8 cellular contexts compared by ENCODE assay signal in the genomic region with DNA sequence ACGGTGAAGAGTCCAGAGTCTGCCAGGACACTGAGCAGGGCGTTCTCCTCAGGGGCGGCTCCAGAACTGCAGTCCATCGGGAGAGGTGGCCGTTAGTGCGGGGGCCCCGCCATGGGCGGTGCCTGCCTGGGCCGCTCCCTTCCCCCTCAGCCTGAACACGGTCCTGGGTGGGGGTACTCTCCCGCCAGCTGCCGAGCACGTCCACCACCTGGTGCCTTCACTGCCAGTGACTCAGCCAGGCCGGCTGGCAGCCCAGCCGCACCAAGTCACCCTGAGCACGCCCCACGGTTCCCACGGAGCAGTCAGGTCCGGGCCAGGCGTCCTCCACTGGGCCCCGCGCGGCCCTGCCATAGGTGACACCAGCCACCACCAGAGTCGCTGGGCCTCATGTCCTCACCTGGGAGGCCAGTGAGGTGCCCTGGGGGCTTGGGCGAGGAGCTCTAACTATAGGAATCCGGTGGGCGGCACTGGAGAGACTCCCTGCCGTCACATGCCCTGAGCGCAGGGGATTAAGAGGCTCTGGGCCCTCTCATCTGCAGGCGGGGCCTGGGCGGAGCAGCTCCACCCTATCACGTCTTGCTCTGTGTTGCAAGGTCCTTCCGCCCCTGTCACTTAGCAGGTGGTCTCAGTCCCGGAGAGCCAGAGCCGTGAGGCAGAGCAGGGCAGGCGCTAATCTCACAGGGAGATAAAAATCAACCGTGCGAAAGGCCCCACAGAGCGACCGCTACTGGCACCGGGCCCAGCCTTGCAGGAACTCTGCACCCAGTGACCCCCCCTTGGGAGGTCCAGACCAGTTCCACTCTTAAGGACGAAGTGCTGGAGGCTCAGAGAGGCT. TPM values are rescaled to one million over a fixed set of nuclear protein-coding genes. Genes with fewer than 3 reads are reported as not detected.
DNase-seq lines count a peak whose midpoint lies in the region; ATAC-seq, FAIRE-seq and TF ChIP-seq lines count a peak whose summit lies in the region.

No MANE protein-coding gene starts in this region.

- H3K36me3 Mint-ChIP-seq in CD4-positive, alpha-beta T cell (ENCODE audit: low read depth): no peaks in the 10 kb centered on the region
- H3K36me3 Mint-ChIP-seq in T-cell: no peaks in the 10 kb centered on the region

- H3K9me3 ChIP-seq in CD4-positive, alpha-beta T cell (ENCODE audit: control insufficient read depth, low read length): no peaks in the 10 kb centered on the region
- no peaks in the 10 kb centered on the region for H3K9me3 ChIP-seq in esophagus squamous epithelium
- no peaks in the 10 kb centered on the region for H3K9me3 ChIP-seq in pancreas

- H3K36me3 ChIP-seq in esophagus squamous epithelium: peaks cover 0 to 9% (median 0%) of the 10 kb centered on the region in 3 donors
- no peaks in the 10 kb centered on the region for H3K36me3 ChIP-seq in pancreas

- no peaks in the 10 kb centered on the region for H3K27me3 ChIP-seq in CD4-positive, alpha-beta T cell (ENCODE audit: control insufficient read depth, insufficient read depth, low read length)
- H3K27me3 ChIP-seq in esophagus squamous epithelium (no peaks in the 10 kb centered on the region), pancreas (no peaks in the 10 kb centered on the region)

- POLR2A ChIA-PET in CD4-positive, alpha-beta T cell (lab: Charles Lee): interaction anchor here (0.6 to 1.7 kb wide), 3 partner anchors 10 to 75 kb away, joined by 3 to 7 read pairs (median 7); no protein-coding TSS in a partner anchor
- POLR2A ChIA-PET in T-cell (lab: Charles Lee): no interaction called here

- H3K9me3 Mint-ChIP-seq in CD4-positive, alpha-beta T cell: no peaks in the 10 kb centered on the region
- no peaks in the 10 kb centered on the region for H3K9me3 Mint-ChIP-seq in T-cell

- DNase-seq in CD4-positive, alpha-beta T cell: peak in 1 of 10 experiments; percentile 34
- DNase-seq in T-cell (peak in 24 of 34 experiments; percentile 23 to 65 (median 46)), esophagus squamous epithelium (lab: John Stamatoyannopoulos, UW) (no peak), pancreas (peak in 4 of 6 donors; percentile 65 to 87 (median 74)), globus pallidus (ENCODE audit: low spot score) (no peak)

- no peak overlapping the region for H3K27ac Mint-ChIP-seq in CD4-positive, alpha-beta T cell
- H3K27ac Mint-ChIP-seq in T-cell: peak overlapping the region; percentile 19 to 58

- intact Hi-C loops in CD4-positive, alpha-beta T cell (cut with DNase I, micrococcal nuclease): no loop called here
- intact Hi-C loops in esophagus squamous epithelium (cut with DNase I): no loop called here
- intact Hi-C loops in pancreas (cut with DNase I): no loop called here

- H3K4me1 ChIP-seq in esophagus squamous epithelium: peaks cover 72 to 94% (median 78%) of the 10 kb centered on the region in 3 donors
- H3K4me1 ChIP-seq in pancreas: peaks cover 0 to 6% (median 0%) of the 10 kb centered on the region in 3 donors

- no peak overlapping the region for H3K4me3 Mint-ChIP-seq in CD4-positive, alpha-beta T cell
- peak overlapping the region in 1 of 3 donors; percentile 44 for H3K4me3 Mint-ChIP-seq in T-cell

- 10% methylated on average over 2 of the region's 42 CpGs; no CpG with 5 or more reads in 1 of the 2 donors for WGBS in esophagus squamous epithelium, 2 donors
- 37 to 40% methylated on average over 42 of the region's 42 CpGs for WGBS in pancreas, 2 donors

- H3K27me3 Mint-ChIP-seq in CD4-positive, alpha-beta T cell: no peaks in the 10 kb centered on the region
- H3K27me3 Mint-ChIP-seq in T-cell: no peaks in the 10 kb centered on the region

- CTCF ChIA-PET in CD4-positive, alpha-beta T cell (lab: Charles Lee): no interaction called here
- CTCF ChIA-PET in T-cell (lab: Charles Lee): no interaction called here

- FAIRE-seq in pancreas (lab: Jason Lieb, UNC): no peak

- ATAC-seq in CD4-positive, alpha-beta T cell (ENCODE audit: poor library complexity): peak; percentile 84
- ATAC-seq in HG03175 (IDR thresholded peaks at IDR 0.05; ENCODE audit: unreplicated experiment): peak; percentile 46
- peak; percentile 68 to 88 (median 74) for ATAC-seq in T-cell (replicated peaks in 1 of 4)
- ATAC-seq in pancreas: peak; percentile 41 to 55 (median 48)
- no peak for ATAC-seq in HG03571 (IDR thresholded peaks at IDR 0.05; ENCODE audit: unreplicated experiment)
- no peak for ATAC-seq in HG02938 (IDR thresholded peaks at IDR 0.05; ENCODE audit: unreplicated experiment)

- H3K4me1 Mint-ChIP-seq in CD4-positive, alpha-beta T cell (ENCODE audit: low read depth): peaks cover 15% of the 10 kb centered on the region
- H3K4me1 Mint-ChIP-seq in T-cell: peaks cover 19 to 43% (median 40%) of the 10 kb centered on the region in 3 donors

- H3K27ac ChIP-seq in CD4-positive, alpha-beta T cell (ENCODE audit: low read depth, low read length): no peak overlapping the region
- H3K27ac ChIP-seq in esophagus squamous epithelium (peak overlapping the region; percentile 87 to 93 (median 90)), pancreas (peak overlapping the region; percentile 78 to 85 (median 80))

- TF ChIP-seq CTCF in CD4-positive, alpha-beta T cell (IDR thresholded peaks at IDR 0.05): no peak
- TF ChIP-seq CTCF in esophagus squamous epithelium (IDR thresholded peaks at IDR 0.05) (no peak), pancreas (IDR thresholded peaks at IDR 0.05) (no peak)

- H3K4me3 ChIP-seq in esophagus squamous epithelium (peak overlapping the region; percentile 16 to 54 (median 28)), pancreas (peak overlapping the region in 2 of 4 donors; percentile 2 to 5)

- TF ChIP-seq POLR2A in esophagus squamous epithelium (IDR thresholded peaks at IDR 0.05): peak in 1 of 4 donors; percentile 30

RNA-seq across cellular contexts. Expression of a gene that starts 14.3 kb away (rescaled TPM):
- 100 to 1,000 TPM; 142 to 146 TPM for total RNA-seq in CD4-positive, alpha-beta T cell
- total RNA-seq in T-cell: 100 to 1,000 TPM; 139 to 274 (median 240) TPM
- total RNA-seq in esophagus squamous epithelium: 100 to 1,000 TPM in 2 of 4 donors, 10 to 100 TPM in 2; 46.0 to 131 (median 103) TPM
- total RNA-seq in pancreas: 10 to 100 TPM; 16.3 to 72.0 (median 23.9) TPM
- 100 to 1,000 TPM; 189 to 255 TPM for polyA plus RNA-seq in pancreas

RNA-seq across cellular contexts. Expression of a gene that starts 32.9 kb away (rescaled TPM):
- total RNA-seq in CD4-positive, alpha-beta T cell: 1 to 10 TPM in 1 of 2 experiments, under 1 TPM in 1; 0.47 to 1.0 TPM
- total RNA-seq in T-cell (1 to 10 TPM in 4 of 5 donors, under 1 TPM in 1; 0.93 to 3.7 (median 1.5) TPM), esophagus squamous epithelium (10 to 100 TPM in 3 of 4 donors, 1 to 10 TPM in 1; 7.7 to 20.7 (median 11.2) TPM), pancreas (1 to 10 TPM in 4 of 6 donors, under 1 TPM in 2; 0.12 to 1.8 (median 1.4) TPM)
- under 1 TPM; 0.30 to 0.35 TPM for polyA plus RNA-seq in pancreas

RNA-seq across cellular contexts. Expression of a gene that starts 41.1 kb away (rescaled TPM):
- total RNA-seq in CD4-positive, alpha-beta T cell: 100 to 1,000 TPM; 153 to 154 TPM
- 100 to 1,000 TPM; 166 to 245 (median 228) TPM for total RNA-seq in T-cell
- 100 to 1,000 TPM; 186 to 314 (median 250) TPM for total RNA-seq in esophagus squamous epithelium
- 10 to 100 TPM; 38.8 to 85.4 (median 61.6) TPM for total RNA-seq in pancreas
- polyA plus RNA-seq in pancreas: 10 to 100 TPM; 82.7 to 88.2 TPM

Comparison
In these comparisons a context has a peak if more than half of its experiments do, and no peak if none do; other contexts are left out.
1. ATAC-seq: peak in CD4-positive, alpha-beta T cell (single experiment), HG03175 (single experiment), T-cell (4 of 4) and pancreas (4 of 4); none in HG03571 (single experiment) and HG02938 (single experiment).
2. DNase-seq: peak in T-cell (24 of 34) and pancreas (4 of 6); none in esophagus squamous epithelium (single experiment) and globus pallidus (single experiment).